In genomic region chr2:141554810-141555209, GRCh38 we compare ENCODE assay signal across 8 cellular contexts.
A peak's percentile ranks its signal among the peaks of the same experiment; 100 is the strongest.
DNase-seq lines count a peak whose midpoint lies in the region; ATAC-seq and TF ChIP-seq lines count a peak whose summit lies in the region.

No MANE protein-coding gene starts in this region.

- no peaks in the 10 kb centered on the region for H3K9me3 ChIP-seq in DND-41 (ENCODE audit: insufficient read depth, low read length, severe bottlenecking)
- H3K9me3 ChIP-seq in SK-N-SH = no peaks in the 10 kb centered on the region
- no peaks in the 10 kb centered on the region for H3K9me3 ChIP-seq in left ventricle myocardium inferior (replicated peaks)
- H3K9me3 ChIP-seq in gastroesophageal sphincter = no peaks in the 10 kb centered on the region

- H3K36me3 ChIP-seq in DND-41 (ENCODE audit: insufficient read depth, low read length) = no peaks in the 10 kb centered on the region
- no peaks in the 10 kb centered on the region for H3K36me3 ChIP-seq in SK-N-SH (replicated peaks in 1 of 2; ENCODE audit: control insufficient read depth in 1 of 2, insufficient read depth in 2 of 2, low read length in 1 of 2)
- no peaks in the 10 kb centered on the region for H3K36me3 ChIP-seq in left ventricle myocardium inferior
- H3K36me3 ChIP-seq in gastroesophageal sphincter = no peaks in the 10 kb centered on the region

- intact Hi-C loops in left ventricle myocardium inferior (cut with micrococcal nuclease) = no loop called here

- no peaks in the 10 kb centered on the region for H3K27me3 ChIP-seq in DND-41 (ENCODE audit: insufficient read depth, low read length, poor library complexity)
- H3K27me3 ChIP-seq in SK-N-SH (ENCODE audit: insufficient read depth) = no peaks in the 10 kb centered on the region
- H3K27me3 ChIP-seq in left ventricle myocardium inferior (ENCODE audit: low read depth) = no peaks in the 10 kb centered on the region
- no peaks in the 10 kb centered on the region for H3K27me3 ChIP-seq in gastroesophageal sphincter

- no peaks in the 10 kb centered on the region for H4K20me1 ChIP-seq in DND-41 (ENCODE audit: insufficient read depth, low read length)
- no peaks in the 10 kb centered on the region for H4K20me1 ChIP-seq in SK-N-SH (ENCODE audit: insufficient read depth)

- H3K4me3 ChIP-seq in DND-41 (ENCODE audit: low read depth in 1 of 2, low read length in 2 of 2) (no peak overlapping the region), SK-N-SH (ENCODE audit: low read depth in 2 of 2, low read length in 1 of 2) (no peak overlapping the region), left ventricle myocardium inferior (no peak overlapping the region), gastroesophageal sphincter (no peak overlapping the region)

- no peaks in the 10 kb centered on the region for H3K9me2 ChIP-seq in SK-N-SH

- 33% methylated on average over 3 of the region's 3 CpGs for WGBS in SK-N-SH (ENCODE audit: low lambda C conversion rate)
- WGBS in gastroesophageal sphincter (ENCODE audit: low coverage in 1 of 2), 2 donors = 11% methylated on average over 3 of the region's 3 CpGs; no CpG with 5 or more reads in 1 of the 2 donors

- ATAC-seq in DND-41 (ENCODE audit: insufficient read depth, low read depth) = peak; percentile 91
- peak; percentile 62 for ATAC-seq in GM21447 (IDR thresholded peaks at IDR 0.05; ENCODE audit: unreplicated experiment)
- no peak for ATAC-seq in gastroesophageal sphincter

- no peak overlapping the region for H3K27ac ChIP-seq in DND-41 (ENCODE audit: low read length)
- no peak overlapping the region for H3K27ac ChIP-seq in SK-N-SH (ENCODE audit: low read depth in 2 of 2, low read length in 1 of 2)
- no peak overlapping the region for H3K27ac ChIP-seq in left ventricle myocardium inferior (replicated peaks)
- H3K27ac ChIP-seq in gastroesophageal sphincter = no peak overlapping the region

- H3K79me2 ChIP-seq in DND-41 (ENCODE audit: insufficient read depth, low read length) = no peaks in the 10 kb centered on the region
- H3K79me2 ChIP-seq in SK-N-SH (ENCODE audit: insufficient read depth) = no peaks in the 10 kb centered on the region

- H3F3A ChIP-seq in SK-N-SH (replicated peaks; ENCODE audit: insufficient read depth) = peaks cover 5% of the 10 kb centered on the region

- POLR2A ChIA-PET in SK-N-SH (lab: Yijun Ruan, JAX) = no interaction called here

- H3K4me2 ChIP-seq in DND-41 (ENCODE audit: insufficient read depth, low read length) (no peak overlapping the region), SK-N-SH (no peak overlapping the region)

- TF ChIP-seq EP300 in SK-N-SH (IDR thresholded peaks at IDR 0.05; ENCODE audit: borderline replicate concordance in 1 of 2, low read depth in 1 of 2, low read length in 1 of 2) (no peak), gastroesophageal sphincter (IDR thresholded peaks at IDR 0.05) (no peak)

- H3K4me1 ChIP-seq in DND-41 (ENCODE audit: insufficient read depth, low read length) (peaks cover 8% of the 10 kb centered on the region), SK-N-SH (ENCODE audit: control insufficient read depth in 1 of 2, insufficient read depth in 2 of 2, low read depth in 1 of 2, low read length in 1 of 2) (peaks cover 0 to 7% of the 10 kb centered on the region in 2 experiments; a peak in 2 of 4 replicates), left ventricle myocardium inferior (no peaks in the 10 kb centered on the region), gastroesophageal sphincter (no peaks in the 10 kb centered on the region)

- CTCF ChIA-PET in SK-N-SH (lab: Yijun Ruan, JAX) = interaction anchor here (0.5 to 1.7 kb wide), 22 partner anchors 10 to 1665 kb away, joined by 3 to 8 read pairs (median 3); no protein-coding TSS in a partner anchor

- TF ChIP-seq CTCF in DND-41 (IDR thresholded peaks at IDR 0.05; ENCODE audit: borderline replicate concordance, extremely low read depth, low read length, poor library complexity, severe bottlenecking) (peak; percentile 83), SK-N-SH (IDR thresholded peaks at IDR 0.05) (peak; percentile 70), left ventricle myocardium inferior (IDR thresholded peaks at IDR 0.05; ENCODE audit: borderline replicate concordance) (peak; percentile 69), gastroesophageal sphincter (IDR thresholded peaks at IDR 0.05) (peak in 1 of 4 experiments; percentile 30)

- peak; percentile 48 for DNase-seq in DND-41
- peak; percentile 71 for DNase-seq in HT-29 (ENCODE audit: low spot score)
- peak; percentile 7 for DNase-seq in SK-N-SH
- no peak for DNase-seq in left ventricle myocardium inferior
- DNase-seq in NCI-H2029 (lab: John Stamatoyannopoulos, UW) = no peak
- no peak for DNase-seq in activated CD4-positive, alpha-beta T cell treated with anti-CD3 and anti-CD28 coated beads, Interleukin-2, amount 50 U/mL, for 4 hours

- H2AFZ ChIP-seq in DND-41 (ENCODE audit: low read depth, low read length) (0 out of 2 replicates have a peak overlapping the region, but pooled peaks have one; percentile 10), SK-N-SH (ENCODE audit: low read depth) (no peak overlapping the region; the same call in 1 of the 2 replicates)

- TF ChIP-seq POLR2A in gastroesophageal sphincter (IDR thresholded peaks at IDR 0.05) = no peak

- peak; percentile 88 for TF ChIP-seq RAD21 in SK-N-SH (IDR thresholded peaks at IDR 0.05; ENCODE audit: low read length)

- no peak overlapping the region for H3K9ac ChIP-seq in DND-41 (ENCODE audit: low read depth, low read length)
- no peak overlapping the region for H3K9ac ChIP-seq in SK-N-SH

TF ChIP-seq in SK-N-SH, 30 proteins besides CTCF, POLR2A, EP300 and RAD21:
- no peak for TF ChIP-seq NFIC (IDR thresholded peaks at IDR 0.05; ENCODE audit: borderline replicate concordance)
- TF ChIP-seq SMC3 (IDR thresholded peaks at IDR 0.05; ENCODE audit: low read depth, low read length) = peak; percentile 59
- no peak for TF ChIP-seq USF2 (IDR thresholded peaks at IDR 0.05; ENCODE audit: borderline replicate concordance, low read depth, low read length)
- no peak for TF ChIP-seq TAF1 (IDR thresholded peaks at IDR 0.05; ENCODE audit: borderline replicate concordance, low read depth, low read length)
- no peak for TF ChIP-seq RXRA (IDR thresholded peaks at IDR 0.05; ENCODE audit: borderline replicate concordance, low read depth)

Comparison
In these comparisons a context has a peak if more than half of its experiments do, and no peak if none do; other contexts are left out.
1. DNase-seq: peak in DND-41 (single experiment), HT-29 (single experiment) and SK-N-SH (single experiment); none in left ventricle myocardium inferior (single experiment), NCI-H2029 (single experiment) and activated CD4-positive, alpha-beta T cell treated with anti-CD3 and anti-CD28 coated beads, Interleukin-2, amount 50 U/mL, for 4 hours (0 of 2).